ENCODE assay signal across 22 cellular contexts in genomic region chr7:51140203-51140938, GRCh38.
DNase-seq lines count a peak whose midpoint lies in the region; ATAC-seq and TF ChIP-seq lines count a peak whose summit lies in the region.
"Had no signal": no experiment of that assay in that cellular context is flagged by ENCODE, and none has a peak within 500 bp of the region (broad histone marks: within the 10 kb centered on the region; RNA-seq: fewer than 3 reads in every experiment).

No MANE protein-coding gene starts in this region.

- H3K79me2 ChIP-seq in GM23338 (replicated peaks; ENCODE audit: insufficient read depth) (peaks cover 8% of the 10 kb centered on the region; the same call in 1 of the 2 replicates), mammary epithelial cell (ENCODE audit: insufficient read depth, low read length) (no peaks in the 10 kb centered on the region)

- peak overlapping the region in 3 of 11 experiments; percentile 12 to 60 (median 24); a peak in 7 of 22 replicates for H3K9ac ChIP-seq in BLaER1 treated with 17β-estradiol and CSF1 and Interleukin-3, amounts not matched to agents 10 nM and 100 nM
- H3K9ac ChIP-seq in mammary epithelial cell (ENCODE audit: insufficient read depth, low read length) = no peak overlapping the region

- H3K36me3 Mint-ChIP-seq in GM23338 (ENCODE audit: low read depth) (peaks cover 15% of the 10 kb centered on the region), mesothelial cell of epicardium (no peaks in the 10 kb centered on the region)
- H3K36me3 Mint-ChIP-seq: activated naive CD4-positive, alpha-beta T cell treated with anti-CD3 and anti-CD28 coated beads, Interleukin-2, amount 50 U/mL, for 72 hours; brain; naive B cell had no signal

- TF ChIP-seq CTCF in GM23338 (conservative IDR thresholded peaks at IDR 0.05; ENCODE audit: low read depth in 2 of 2) (no peak), mammary epithelial cell (conservative IDR thresholded peaks at IDR 0.05 in 1 of 2, IDR thresholded peaks at IDR 0.05 in 1 of 2; ENCODE audit: extremely low read depth in 1 of 2, insufficient read depth in 1 of 2, low read depth in 1 of 2, low read length in 2 of 2) (no peak), mesothelial cell of epicardium (IDR thresholded peaks at IDR 0.05; ENCODE audit: unreplicated experiment) (no peak)

- H3K27ac Mint-ChIP-seq in GM23338 (peak overlapping the region; percentile 34; the same call in 1 of the 2 replicates), mesothelial cell of epicardium (no peak overlapping the region)
- H3K27ac Mint-ChIP-seq: activated CD8-positive, alpha-beta T cell treated with anti-CD3 and anti-CD28 coated beads, Interleukin-2, amount 10 ng/mL, durations not matched to agents 7 days and 5 days; activated naive CD4-positive, alpha-beta T cell treated with anti-CD3 and anti-CD28 coated beads, Interleukin-2, amount 50 U/mL, for 72 hours; HFFc6 had no signal

- H4K20me1 ChIP-seq in BLaER1 treated with 17β-estradiol and CSF1 and Interleukin-3, amounts not matched to agents 10 nM and 100 nM = no peaks in the 10 kb centered on the region
- H4K20me1 ChIP-seq in GM23338 (replicated peaks; ENCODE audit: insufficient read depth) = 0 out of 2 replicates have a peak, but pooled peaks cover 3% of the 10 kb centered on the region
- H4K20me1 ChIP-seq in mammary epithelial cell (ENCODE audit: insufficient read depth, low read length) = no peaks in the 10 kb centered on the region

- H3K9me2 ChIP-seq in GM23338 (ENCODE audit: insufficient read depth) = 0 out of 2 replicates have a peak, but pooled peaks cover 5% of the 10 kb centered on the region

- H3K4me3 Mint-ChIP-seq in GM23338 = no peak overlapping the region; the same call in 2 of the 3 replicates
- H3K4me3 Mint-ChIP-seq in mesothelial cell of epicardium = no peak overlapping the region
- H3K4me3 Mint-ChIP-seq: activated CD8-positive, alpha-beta T cell treated with anti-CD3 and anti-CD28 coated beads, Interleukin-2, amount 10 ng/mL, durations not matched to agents 7 days and 5 days; brain; HFFc6 had no signal

- peaks cover 8% of the 10 kb centered on the region for H3K27me3 Mint-ChIP-seq in GM23338 (ENCODE audit: insufficient read depth, low read depth, poor library complexity)
- H3K27me3 Mint-ChIP-seq in mesothelial cell of epicardium (ENCODE audit: low read depth) = peaks cover 9% of the 10 kb centered on the region

- in situ Hi-C loops in mammary epithelial cell (cut with MboI; ENCODE audit: low sequenced_read_pairs in 2 of 2) = loop anchor here (10.0 to 25.0 kb wide), 3 partner anchors 453 to 678 kb away; partner anchors contain the start of gene FIGNL1 (in 1 of the 2)

- dilution Hi-C loops in mammary epithelial cell (cut with HindIII; ENCODE audit: low sequenced_read_pairs) = no loop called here

- no peaks in the 10 kb centered on the region for H3K27me3 ChIP-seq in BLaER1 treated with 17β-estradiol and CSF1 and Interleukin-3, amounts not matched to agents 10 nM and 100 nM
- H3K27me3 ChIP-seq in GM23338 (ENCODE audit: insufficient read depth) (no peaks in the 10 kb centered on the region), mammary epithelial cell (ENCODE audit: insufficient read depth, low read length) (no peaks in the 10 kb centered on the region), right cardiac atrium (ENCODE audit: control insufficient read depth, insufficient read depth) (no peaks in the 10 kb centered on the region)
- H3K27me3 ChIP-seq: ovary, vagina had no signal

- H2AFZ ChIP-seq in GM23338 (no peak overlapping the region), mammary epithelial cell (ENCODE audit: low read depth, low read length) (no peak overlapping the region)

- intact Hi-C loops in mammary epithelial cell (cut with micrococcal nuclease) (loop anchor here (2.0 to 10.0 kb wide), 4 partner anchors 346 to 933 kb away; partner anchors contain the start of gene GRB10), right cardiac atrium (cut with DNase I) (loop anchor here (5.0 to 10.0 kb wide), 7 partner anchors 58 to 936 kb away; partner anchors contain the start of gene GRB10 (in 2 of the 4))

- BruUV-seq in mammary epithelial cell (replicated peaks; lab: Mats Ljungman, UMichigan) = no TSS peak

- H3K27ac ChIP-seq in BLaER1 treated with 17β-estradiol and CSF1 and Interleukin-3, amounts not matched to agents 10 nM and 100 nM = peak overlapping the region in 8 of 11 experiments; percentile 22 to 63 (median 47); a peak in 14 of 22 replicates
- H3K27ac ChIP-seq in GM23338 (ENCODE audit: low read depth) (no peak overlapping the region), mammary epithelial cell (ENCODE audit: insufficient read depth, low read depth, low read length) (no peak overlapping the region), right cardiac atrium (ENCODE audit: low read length) (peak overlapping the region; percentile 90)
- H3K27ac ChIP-seq: ovary, vagina, WERI-Rb-1 had no signal

- no peaks in the 10 kb centered on the region for H3F3A ChIP-seq in GM23338 (replicated peaks; ENCODE audit: low read depth)

- DNase-seq in GM23338 (ENCODE audit: low spot score) (no peak), mammary epithelial cell (no peak), right cardiac atrium (peak in 2 of 3 donors; percentile 65 to 73), NCI-H2171 treated with DMSO at 0.1 percent for 48 hours (lab: John Stamatoyannopoulos, UW) (no peak), mesothelial cell of epicardium (ENCODE audit: low spot score in 2 of 2, unreplicated experiment in 2 of 2) (no peak)
- DNase-seq: activated CD8-positive, alpha-beta T cell treated with anti-CD3 and anti-CD28 coated beads, Interleukin-2, amount 10 ng/mL, durations not matched to agents 7 days and 5 days; activated T-cell treated with anti-CD3 and anti-CD28 coated beads, Interleukin-2, amount 50 U/mL, for 48 hours; cortex of kidney; erythroblast; HFFc6; Karpas-422; naive B cell; NCI-H1092 treated with DMSO at 0.1 percent for 48 hours; NCI-H2171; ovary; stimulated activated CD4-positive, alpha-beta T cell treated with anti-CD3 and anti-CD28 coated beads, Interleukin-2, amount 100 ng/mL, for 24 hours; WERI-Rb-1 had no signal

- CTCF ChIA-PET in mammary epithelial cell (lab: Charles Lee; ENCODE audit: low non-redundant PET) = interaction anchor here (0.6 to 1.0 kb wide), 2 partner anchors 61 to 443 kb away, joined by 3 to 4 read pairs; no protein-coding TSS in a partner anchor

- 0 out of 22 replicates have a peak, but pooled peaks cover 0 to under 1% (median 0%) of the 10 kb centered on the region in 11 experiments for H3K36me3 ChIP-seq in BLaER1 treated with 17β-estradiol and CSF1 and Interleukin-3, amounts not matched to agents 10 nM and 100 nM
- H3K36me3 ChIP-seq in GM23338 (ENCODE audit: insufficient read depth) (no peaks in the 10 kb centered on the region; the same call in 1 of the 2 replicates), mammary epithelial cell (ENCODE audit: insufficient read depth, low read length) (no peaks in the 10 kb centered on the region)
- H3K36me3 ChIP-seq: ovary, vagina had no signal

- peaks cover 34 to 84% (median 74%) of the 10 kb centered on the region in 10 experiments for H3K4me1 ChIP-seq in BLaER1 treated with 17β-estradiol and CSF1 and Interleukin-3, amounts not matched to agents 10 nM and 100 nM
- peaks cover 21% of the 10 kb centered on the region for H3K4me1 ChIP-seq in GM23338 (ENCODE audit: insufficient read depth)
- peaks cover 36% of the 10 kb centered on the region for H3K4me1 ChIP-seq in mammary epithelial cell (ENCODE audit: insufficient read depth, low read length)
- peaks cover 2% of the 10 kb centered on the region for H3K4me1 ChIP-seq in right cardiac atrium (ENCODE audit: control insufficient read depth, insufficient read depth, low read length)

- H3K4me1 Mint-ChIP-seq in GM23338 = peaks cover 40% of the 10 kb centered on the region
- peaks cover 6% of the 10 kb centered on the region for H3K4me1 Mint-ChIP-seq in mesothelial cell of epicardium

- 94% methylated on average over 13 of the region's 13 CpGs for WGBS in mammary epithelial cell (ENCODE audit: low coverage, missing lambda C conversion rate)
- WGBS in right cardiac atrium = 52% methylated on average over 13 of the region's 13 CpGs

- H3K4me3 ChIP-seq in BLaER1 treated with 17β-estradiol and CSF1 and Interleukin-3, amounts not matched to agents 10 nM and 100 nM = peak overlapping the region in 1 of 10 experiments; percentile 4; a peak in 1 of 20 replicates
- H3K4me3 ChIP-seq in GM23338 = no peak overlapping the region
- no peak overlapping the region for H3K4me3 ChIP-seq in mammary epithelial cell (replicated peaks in 1 of 3; ENCODE audit: insufficient read depth in 1 of 3, low read depth in 2 of 3, low read length in 3 of 3)
- H3K4me3 ChIP-seq in right cardiac atrium (ENCODE audit: low read length) = no peak overlapping the region
- H3K4me3 ChIP-seq: ovary, vagina had no signal

- peaks cover 0 to 17% (median 8%) of the 10 kb centered on the region in 11 experiments; a peak in 10 of 22 replicates for H3K9me3 ChIP-seq in BLaER1 treated with 17β-estradiol and CSF1 and Interleukin-3, amounts not matched to agents 10 nM and 100 nM (replicated peaks in 1 of 11)
- H3K9me3 ChIP-seq in mammary epithelial cell (replicated peaks; ENCODE audit: insufficient read depth, low read length) (no peaks in the 10 kb centered on the region), right cardiac atrium (ENCODE audit: control insufficient read depth, low read length) (no peaks in the 10 kb centered on the region)
- H3K9me3 ChIP-seq: ovary, vagina had no signal

- ATAC-seq in GM23338 (no peak), right cardiac atrium (peak; percentile 81 to 87), GM21786 (IDR thresholded peaks at IDR 0.05; ENCODE audit: unreplicated experiment) (no peak)
- ATAC-seq: activated CD8-positive, alpha-beta T cell treated with anti-CD3 and anti-CD28 coated beads, Interleukin-2, amount 10 ng/mL, durations not matched to agents 7 days and 5 days had no signal

- H3K9me3 Mint-ChIP-seq in GM23338 = no peaks in the 10 kb centered on the region
- H3K9me3 Mint-ChIP-seq in mesothelial cell of epicardium = no peaks in the 10 kb centered on the region
- H3K9me3 Mint-ChIP-seq: activated naive CD4-positive, alpha-beta T cell treated with anti-CD3 and anti-CD28 coated beads, Interleukin-2, amount 50 U/mL, for 72 hours; HFFc6; naive B cell had no signal

- peak overlapping the region; percentile 54 to 88 (median 75) for H3K4me2 ChIP-seq in BLaER1 treated with 17β-estradiol and CSF1 and Interleukin-3, amounts not matched to agents 10 nM and 100 nM
- H3K4me2 ChIP-seq in GM23338 = no peak overlapping the region
- peak overlapping the region; percentile 79 for H3K4me2 ChIP-seq in mammary epithelial cell (ENCODE audit: insufficient read depth, low read depth, low read length)

TF ChIP-seq in GM23338, 12 proteins besides CTCF, POLR2A, EP300 and RAD21 (continues in another document):
- TF ChIP-seq NANOG (IDR thresholded peaks at IDR 0.05; ENCODE audit: borderline replicate concordance) = no peak

Comparison
In these comparisons a context has a peak if more than half of its experiments do, and no peak if none do; other contexts are left out.
1. H3K27ac ChIP-seq: peak in BLaER1 treated with 17β-estradiol and CSF1 and Interleukin-3, amounts not matched to agents 10 nM and 100 nM (8 of 11) and right cardiac atrium (single experiment); none in GM23338 (single experiment) and mammary epithelial cell (single experiment).
2. ATAC-seq: peak in right cardiac atrium (2 of 2); none in GM23338 (single experiment) and GM21786 (single experiment).
3. DNase-seq: peak in right cardiac atrium (2 of 3); none in GM23338 (single experiment), mammary epithelial cell (single experiment), NCI-H2171 treated with DMSO at 0.1 percent for 48 hours (single experiment) and mesothelial cell of epicardium (0 of 2).